ENCODE assay signal across 15 cellular contexts in the genomic region with DNA sequence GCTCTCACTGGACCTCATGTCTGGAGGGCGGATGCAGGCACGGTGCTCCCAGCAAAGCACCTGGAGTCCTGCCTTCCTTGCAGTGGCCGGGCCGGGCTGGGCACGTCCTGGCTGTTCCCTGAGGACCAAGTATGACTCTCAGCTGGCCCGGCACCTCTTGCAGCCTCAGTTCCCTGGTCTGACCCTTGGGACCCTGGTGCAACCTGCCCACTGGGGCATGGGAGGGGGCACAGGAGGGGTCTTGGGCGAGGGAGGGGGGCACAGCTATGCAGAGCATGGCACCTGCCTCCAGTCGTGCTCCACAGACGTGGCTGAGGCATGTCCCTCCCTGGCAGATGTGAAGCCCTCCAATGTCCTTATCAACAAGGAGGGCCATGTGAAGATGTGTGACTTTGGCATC. TPM values are rescaled to one million over a fixed set of nuclear protein-coding genes. Genes with fewer than 3 reads are reported as not detected.
DNase-seq lines count a peak whose midpoint lies in the region; ATAC-seq, FAIRE-seq and TF ChIP-seq lines count a peak whose summit lies in the region.
"Had no signal": no experiment of that assay in that cellular context is flagged by ENCODE, and none has a peak within 500 bp of the region (broad histone marks: within the 10 kb centered on the region; RNA-seq: fewer than 3 reads in every experiment).

No MANE protein-coding gene starts in this region.

- H3K4ac ChIP-seq in H1 (replicated peaks; ENCODE audit: insufficient read length, low read depth, low read length): no peak overlapping the region
- no peak overlapping the region for H3K4ac ChIP-seq in neuronal stem cell (ENCODE audit: low read length)

- WGBS in H1 (ENCODE audit: extremely low coverage in 1 of 2, insufficient coverage in 1 of 2, insufficient read length in 1 of 2, insufficient replicate concordance in 2 of 2, low coverage in 1 of 2, low lambda C conversion rate in 2 of 2, missing lambda C conversion rate in 1 of 2), 2 experiments: 73% methylated on average over 9 of the region's 9 CpGs; no CpG with 5 or more reads in 1 of the 2 experiments
- WGBS in neuronal stem cell (ENCODE audit: extremely low coverage in 2 of 2, insufficient read length in 2 of 2, insufficient replicate concordance in 1 of 2), 2 donors: no CpG with 5 or more reads among the region's 9 CpGs

- H3K36me3 ChIP-seq in left ventricle myocardium inferior (peaks cover 87% of the 10 kb centered on the region), H1 (ENCODE audit: control insufficient read depth in 2 of 4, insufficient read depth in 4 of 4, low read length in 3 of 4) (peaks cover 0 to 5% (median 2%) of the 10 kb centered on the region in 4 experiments; a peak in 3 of 8 replicates), neuronal stem cell (replicated peaks in 1 of 2; ENCODE audit: control insufficient read depth in 2 of 2, insufficient read depth in 2 of 2, low read length in 2 of 2) (peaks cover 8 to 30% of the 10 kb centered on the region in 2 donors), ascending aorta (peaks cover 64 to 86% of the 10 kb centered on the region in 2 donors)

- POLR2A ChIA-PET in H1 (lab: Charles Lee; ENCODE audit: partially characterized antibody): no interaction called here

- H3K79me2 ChIP-seq in H1 (ENCODE audit: control insufficient read depth in 1 of 2, insufficient read depth in 2 of 2, low read length in 2 of 2): no peaks in the 10 kb centered on the region

- H3K27ac Mint-ChIP-seq in progenitor cell of endocrine pancreas: no peak overlapping the region
- H3K27ac Mint-ChIP-seq: activated CD4-positive, alpha-beta T cell treated with anti-CD3 and anti-CD28 coated beads for 36 hours; CD8-positive, alpha-beta T cell had no signal

- peaks cover 29% of the 10 kb centered on the region for H3K36me3 Mint-ChIP-seq in progenitor cell of endocrine pancreas (ENCODE audit: insufficient read depth)

- H2BK15ac ChIP-seq in H1 (ENCODE audit: low read length): peak overlapping the region; percentile 9; the same call in 1 of the 2 replicates
- no peak overlapping the region for H2BK15ac ChIP-seq in neuronal stem cell (ENCODE audit: low read length)

- H3K4me2 ChIP-seq in H1 (ENCODE audit: insufficient read depth in 1 of 2, low read depth in 2 of 2, low read length in 2 of 2): no peak overlapping the region
- H3K4me2 ChIP-seq in neuronal stem cell (ENCODE audit: insufficient read depth, low read length, poor library complexity, severe bottlenecking): no peak overlapping the region

- H4K8ac ChIP-seq in H1 (ENCODE audit: extremely low read depth, insufficient read depth, low read length) (no peak overlapping the region), neuronal stem cell (ENCODE audit: low read depth, low read length) (no peak overlapping the region)

- H3K4me3 ChIP-seq in left ventricle myocardium inferior: no peak overlapping the region
- H3K4me3 ChIP-seq in H1 (ENCODE audit: extremely low read depth in 1 of 4, insufficient read depth in 2 of 4, low read depth in 3 of 4, low read length in 4 of 4): no peak overlapping the region
- H3K4me3 ChIP-seq in neuronal stem cell (ENCODE audit: low read length in 2 of 2): no peak overlapping the region
- H3K4me3 ChIP-seq in ascending aorta: no peak overlapping the region
- H3K4me3 ChIP-seq: pancreas had no signal

- H2BK12ac ChIP-seq in H1 (ENCODE audit: low read depth, low read length) (no peak overlapping the region), neuronal stem cell (ENCODE audit: low read length) (no peak overlapping the region)

- H2AFZ ChIP-seq in H1 (ENCODE audit: low read length) (no peak overlapping the region), neuronal stem cell (ENCODE audit: low read length) (no peak overlapping the region)

- CTCF ChIA-PET in H1 (lab: Charles Lee; ENCODE audit: partially characterized antibody): no interaction called here

- no peak for TF ChIP-seq EP300 in H1 (IDR thresholded peaks at IDR 0.05; ENCODE audit: borderline replicate concordance in 1 of 2, low read depth in 2 of 2, low read length in 2 of 2)

- H2BK5ac ChIP-seq in H1 (ENCODE audit: low read depth, low read length) (no peak overlapping the region), neuronal stem cell (ENCODE audit: low read length) (no peak overlapping the region)

- H3K56ac ChIP-seq in H1 (replicated peaks; ENCODE audit: insufficient read length, low read depth, low read length): no peak overlapping the region

- no peak overlapping the region for H3K4me3 Mint-ChIP-seq in progenitor cell of endocrine pancreas (ENCODE audit: low read depth)
- H3K4me3 Mint-ChIP-seq: activated CD4-positive, alpha-beta T cell treated with anti-CD3 and anti-CD28 coated beads for 36 hours; CD8-positive, alpha-beta T cell; effector memory CD8-positive, alpha-beta T cell had no signal

- H3K23me2 ChIP-seq in H1 (ENCODE audit: low read depth, low read length): no peaks in the 10 kb centered on the region

- DNase-seq in left ventricle myocardium inferior (peak; percentile 12), Right ventricle myocardium inferior (ENCODE audit: missing footprints) (no peak), H1 (ENCODE audit: low read depth in 1 of 2, low spot score in 2 of 2) (no peak), neuronal stem cell (ENCODE audit: low spot score) (no peak), ascending aorta (ENCODE audit: low spot score in 2 of 2) (no peak), substantia nigra (lab: John Stamatoyannopoulos, UW) (no peak), progenitor cell of endocrine pancreas (ENCODE audit: low spot score, unreplicated experiment) (no peak), NCI-H82 treated with DMSO at 0.1 percent for 48 hours (lab: John Stamatoyannopoulos, UW; ENCODE audit: unreplicated experiment) (no peak)
- DNase-seq: activated CD4-positive, alpha-beta T cell treated with anti-CD3 and anti-CD28 coated beads for 36 hours; CD8-positive, alpha-beta T cell; DMS53; effector memory CD8-positive, alpha-beta T cell; NCI-H1105; small intestine had no signal

- TF ChIP-seq RAD21 in H1 (IDR thresholded peaks at IDR 0.05 in 1 of 2, conservative IDR thresholded peaks at IDR 0.05 in 1 of 2; ENCODE audit: low read depth in 2 of 2, low read length in 2 of 2): no peak

- no peak for ATAC-seq in Right ventricle myocardium inferior
- ATAC-seq: activated CD4-positive, alpha-beta T cell treated with anti-CD3 and anti-CD28 coated beads for 36 hours; CD8-positive, alpha-beta T cell; effector memory CD8-positive, alpha-beta T cell had no signal

- H3K23ac ChIP-seq in H1 (ENCODE audit: insufficient read length): no peak overlapping the region
- H3K23ac ChIP-seq in neuronal stem cell (ENCODE audit: low read depth, low read length, poor library complexity): peak overlapping the region; percentile 34

- no peak overlapping the region for H4K5ac ChIP-seq in H1 (ENCODE audit: insufficient read length, low read depth, low read length)

- peaks cover 11% of the 10 kb centered on the region for H3K4me1 ChIP-seq in left ventricle myocardium inferior
- H3K4me1 ChIP-seq in H1 (replicated peaks in 1 of 4; ENCODE audit: control insufficient read depth in 3 of 4, insufficient read depth in 4 of 4, low read length in 3 of 4): no peaks in the 10 kb centered on the region
- H3K4me1 ChIP-seq in neuronal stem cell (ENCODE audit: control insufficient read depth in 2 of 2, insufficient read depth in 1 of 2, low read depth in 1 of 2, low read length in 2 of 2): no peaks in the 10 kb centered on the region
- H3K4me1 ChIP-seq in ascending aorta: no peaks in the 10 kb centered on the region
- H3K4me1 ChIP-seq: pancreas had no signal

- no peaks in the 10 kb centered on the region for H3K4me1 Mint-ChIP-seq in progenitor cell of endocrine pancreas (ENCODE audit: low read depth)
- H3K4me1 Mint-ChIP-seq: activated CD4-positive, alpha-beta T cell treated with anti-CD3 and anti-CD28 coated beads for 36 hours had no signal

- H2BK120ac ChIP-seq in H1 (replicated peaks; ENCODE audit: low read depth, low read length) (no peak overlapping the region), neuronal stem cell (ENCODE audit: low read depth, low read length) (no peak overlapping the region)

- peaks cover 12% of the 10 kb centered on the region for H3K9me3 Mint-ChIP-seq in progenitor cell of endocrine pancreas (ENCODE audit: low read depth)
- H3K9me3 Mint-ChIP-seq: CD8-positive, alpha-beta T cell had no signal

- H2AK5ac ChIP-seq in H1 (ENCODE audit: low read depth, low read length): no peak overlapping the region
- no peak overlapping the region for H2AK5ac ChIP-seq in neuronal stem cell (ENCODE audit: low read depth, low read length)

- H3K9ac ChIP-seq in H1 (replicated peaks in 1 of 4; ENCODE audit: extremely low read depth in 1 of 4, low read depth in 3 of 4, low read length in 3 of 4): no peak overlapping the region
- H3K9ac ChIP-seq in neuronal stem cell (ENCODE audit: low read depth, low read length, poor library complexity): no peak overlapping the region

- no peaks in the 10 kb centered on the region for H3K27me3 Mint-ChIP-seq in progenitor cell of endocrine pancreas
- H3K27me3 Mint-ChIP-seq: activated CD4-positive, alpha-beta T cell treated with anti-CD3 and anti-CD28 coated beads for 36 hours; effector memory CD8-positive, alpha-beta T cell had no signal

- FAIRE-seq in H1 (lab: Jason Lieb, UNC): no peak
- FAIRE-seq: pancreas, small intestine had no signal

- no peak for TF ChIP-seq POLR2A in H1 (IDR thresholded peaks at IDR 0.05; ENCODE audit: control extremely low read depth in 1 of 2, low read depth in 2 of 2, low read length in 2 of 2)

- no peak overlapping the region for H3K14ac ChIP-seq in H1 (ENCODE audit: insufficient read length)
- peak overlapping the region; percentile 0 for H3K14ac ChIP-seq in neuronal stem cell (ENCODE audit: low read length)

- H3K27ac ChIP-seq in left ventricle myocardium inferior (replicated peaks): no peak overlapping the region
- no peak overlapping the region for H3K27ac ChIP-seq in H1 (ENCODE audit: low read depth, low read length)
- H3K27ac ChIP-seq in neuronal stem cell (replicated peaks; ENCODE audit: low read length): no peak overlapping the region
- no peak overlapping the region for H3K27ac ChIP-seq in ascending aorta
- no peak overlapping the region for H3K27ac ChIP-seq in substantia nigra (ENCODE audit: low read depth, low read length, poor library complexity, severe bottlenecking)
- H3K27ac ChIP-seq: pancreas had no signal

- TF ChIP-seq CTCF in left ventricle myocardium inferior (IDR thresholded peaks at IDR 0.05; ENCODE audit: borderline replicate concordance) (no peak), H1 (IDR thresholded peaks at IDR 0.05; ENCODE audit: control extremely low read depth in 1 of 3, insufficient read depth in 1 of 3, low read depth in 1 of 3, low read length in 3 of 3) (no peak), ascending aorta (IDR thresholded peaks at IDR 0.05) (no peak), progenitor cell of endocrine pancreas (IDR thresholded peaks at IDR 0.05; ENCODE audit: unreplicated experiment) (no peak)

- intact Hi-C loops in left ventricle myocardium inferior (cut with micrococcal nuclease): no loop called here
- intact Hi-C loops in Right ventricle myocardium inferior (cut with DNase I): no loop called here
- intact Hi-C loops in ascending aorta (cut with DNase I): no loop called here

- no peak overlapping the region for H2BK20ac ChIP-seq in H1 (ENCODE audit: low read length)

- no peak overlapping the region for H4K91ac ChIP-seq in H1 (replicated peaks; ENCODE audit: insufficient read length, low read length)
- no peak overlapping the region for H4K91ac ChIP-seq in neuronal stem cell (ENCODE audit: low read depth, low read length, poor library complexity)

- H3K79me1 ChIP-seq in H1 (ENCODE audit: low read depth, low read length) (no peaks in the 10 kb centered on the region), neuronal stem cell (ENCODE audit: low read depth, low read length) (peaks cover 5% of the 10 kb centered on the region)

- no peak overlapping the region for H3K18ac ChIP-seq in H1 (ENCODE audit: extremely low read depth, low read length)
- no peak overlapping the region for H3K18ac ChIP-seq in neuronal stem cell (ENCODE audit: low read length)

- H3K9me3 ChIP-seq in left ventricle myocardium inferior (replicated peaks): peaks cover 10% of the 10 kb centered on the region
- peaks cover 18 to 54% of the 10 kb centered on the region in 2 experiments for H3K9me3 ChIP-seq in H1 (ENCODE audit: insufficient read depth in 2 of 2, low read depth in 1 of 2, low read length in 1 of 2)
- peaks cover 0 to 12% of the 10 kb centered on the region in 2 donors for H3K9me3 ChIP-seq in neuronal stem cell (replicated peaks in 1 of 2; ENCODE audit: control insufficient read depth in 2 of 2, insufficient read depth in 1 of 2, low read depth in 1 of 2, low read length in 2 of 2)
- peaks cover 0 to 3% of the 10 kb centered on the region in 2 donors for H3K9me3 ChIP-seq in ascending aorta
- H3K9me3 ChIP-seq: pancreas had no signal

- peaks cover 0 to 3% of the 10 kb centered on the region in 2 experiments for H4K20me1 ChIP-seq in H1 (replicated peaks in 1 of 2; ENCODE audit: control insufficient read depth in 1 of 2, insufficient read depth in 2 of 2, low read length in 2 of 2)

- H3K27me3 ChIP-seq in left ventricle myocardium inferior (ENCODE audit: low read depth) (no peaks in the 10 kb centered on the region), H1 (replicated peaks in 1 of 4; ENCODE audit: control insufficient read depth in 3 of 4, extremely low read depth in 1 of 4, insufficient read depth in 3 of 4, low read length in 3 of 4) (no peaks in the 10 kb centered on the region), neuronal stem cell (ENCODE audit: control insufficient read depth in 3 of 3, insufficient read depth in 3 of 3, low read depth in 1 of 3, low read length in 3 of 3) (no peaks in the 10 kb centered on the region), ascending aorta (no peaks in the 10 kb centered on the region)
- H3K27me3 ChIP-seq: pancreas had no signal

RNA-seq across cellular contexts. Expression of a gene that starts 19.6 kb away (rescaled TPM):
- total RNA-seq in left ventricle myocardium inferior (41.7 TPM), Right ventricle myocardium inferior (37.7 TPM), ascending aorta (294 TPM), progenitor cell of endocrine pancreas (24.7 and 26.2 TPM in 2 replicates)
- total RNA-seq in H1 (2021; fragmentation: NEBNext Ultra II Directional; extraction: Animal tissue kit (Norgen Biotek cat#: 25700)): 32.4 and 33.5 TPM in 2 replicates
- 16.9 and 24.3 TPM in 2 replicates for polyA plus RNA-seq in H1 (2011; rRNA removed)
- 15.7 TPM for polyA plus RNA-seq in H1 (2011; cell fraction: cytosol; rRNA removed)
- polyA plus RNA-seq in H1 (2011; cell fraction: nucleus; rRNA removed): 17.8 TPM
- 17.6 to 31.6 TPM (median 28.7 TPM) in 4 replicates for polyA plus RNA-seq in H1 (2012, experiment 1 of 2)
- 29.4 TPM for polyA plus RNA-seq in H1 (2012, experiment 2 of 2)
- polyA plus RNA-seq in H1 (2013, experiment 1 of 2): 19.3 TPM
- 20.9 TPM for polyA plus RNA-seq in H1 (2013, experiment 2 of 2)
- polyA minus RNA-seq in H1 (2011; rRNA and poly(A)+ RNA removed): 8.4 and 10.1 TPM in 2 replicates
- 8.6 TPM for polyA minus RNA-seq in H1 (2011; cell fraction: cytosol; rRNA and poly(A)+ RNA removed)
- polyA minus RNA-seq in H1 (2011; cell fraction: nucleus; rRNA and poly(A)+ RNA removed): 13.8 TPM
- polyA plus RNA-seq in neuronal stem cell (2013, experiment 1 of 2): 10.2 TPM
- polyA plus RNA-seq in neuronal stem cell (2013, experiment 2 of 2): 10.8 TPM

RNA-seq across cellular contexts. Expression of a gene that starts 50.9 kb away (rescaled TPM):
- 17.7 TPM for total RNA-seq in left ventricle myocardium inferior
- total RNA-seq in Right ventricle myocardium inferior: 21.4 TPM
- 7.5 and 8.4 TPM in 2 replicates for total RNA-seq in H1 (2021; fragmentation: NEBNext Ultra II Directional; extraction: Animal tissue kit (Norgen Biotek cat#: 25700))
- polyA plus RNA-seq in H1 (2011; rRNA removed): 5.4 and 8.8 TPM in 2 replicates
- 6.3 TPM for polyA plus RNA-seq in H1 (2011; cell fraction: cytosol; rRNA removed)
- 7.7 TPM for polyA plus RNA-seq in H1 (2011; cell fraction: nucleus; rRNA removed)
- 5.8 to 7.2 TPM (median 5.9 TPM) in 4 replicates for polyA plus RNA-seq in H1 (2012, experiment 1 of 2)
- polyA plus RNA-seq in H1 (2012, experiment 2 of 2): 5.1 TPM
- polyA plus RNA-seq in H1 (2013, experiment 1 of 2): 4.8 TPM
- 4.8 TPM for polyA plus RNA-seq in H1 (2013, experiment 2 of 2)
- 4.7 and 6.3 TPM in 2 replicates for polyA minus RNA-seq in H1 (2011; rRNA and poly(A)+ RNA removed)
- polyA minus RNA-seq in H1 (2011; cell fraction: cytosol; rRNA and poly(A)+ RNA removed): 5.9 TPM
- polyA minus RNA-seq in H1 (2011; cell fraction: nucleus; rRNA and poly(A)+ RNA removed): 5.7 TPM
- 8.8 TPM for polyA plus RNA-seq in neuronal stem cell (2013, experiment 1 of 2)
- 8.8 TPM for polyA plus RNA-seq in neuronal stem cell (2013, experiment 2 of 2)
- total RNA-seq in ascending aorta: 13.4 TPM
- 13.5 TPM in 2 replicates for total RNA-seq in progenitor cell of endocrine pancreas
